ENCODE assay signal across 8 cellular contexts in genomic region chr13:93244141-93244917, GRCh38. TPM values are rescaled to one million over a fixed set of nuclear protein-coding genes. Genes with fewer than 3 reads are reported as not detected.
DNase-seq lines count a peak whose midpoint lies in the region; ATAC-seq and TF ChIP-seq lines count a peak whose summit lies in the region.
"Had no signal": no experiment of that assay in that cellular context is flagged by ENCODE, and none has a peak within 500 bp of the region (broad histone marks: within the 10 kb centered on the region; RNA-seq: fewer than 3 reads in every experiment).

No MANE protein-coding gene starts in this region.

- peaks cover 8 to 22% of the 10 kb centered on the region in 2 donors for H3K9me3 Mint-ChIP-seq in effector memory CD8-positive, alpha-beta T cell

- H3K9me3 ChIP-seq in transverse colon, result peaks cover 1 to 5% of the 10 kb centered on the region in 2 donors

- no peaks in the 10 kb centered on the region for H3K4me1 ChIP-seq in transverse colon
- H3K4me1 ChIP-seq: parathyroid adenoma had no signal

- no peak for TF ChIP-seq POLR2A in transverse colon (IDR thresholded peaks at IDR 0.05)

- H3K36me3 ChIP-seq in transverse colon, result no peaks in the 10 kb centered on the region

- no peak for TF ChIP-seq EP300 in transverse colon (IDR thresholded peaks at IDR 0.05; ENCODE audit: low read depth)

- H3K27me3 Mint-ChIP-seq in effector memory CD8-positive, alpha-beta T cell, result peaks cover 0 to 18% of the 10 kb centered on the region in 2 donors

- no peak overlapping the region for H3K4me3 Mint-ChIP-seq in effector memory CD8-positive, alpha-beta T cell

- H3K4me1 Mint-ChIP-seq in effector memory CD8-positive, alpha-beta T cell (ENCODE audit: low read depth in 2 of 2), result peaks cover 0 to 2% of the 10 kb centered on the region in 2 donors

- intact Hi-C loops in transverse colon (cut with DNase I; ENCODE audit: low total_unique reads), result no loop called here

- no peaks in the 10 kb centered on the region for H3K36me3 Mint-ChIP-seq in effector memory CD8-positive, alpha-beta T cell (ENCODE audit: insufficient read depth)

- peak overlapping the region; percentile 4 to 51 (median 31) for H3K27ac ChIP-seq in transverse colon
- H3K27ac ChIP-seq: parathyroid adenoma had no signal

- TF ChIP-seq CTCF in astrocyte of the spinal cord (IDR thresholded peaks at IDR 0.05; ENCODE audit: low read depth, low read length) (no peak), transverse colon (IDR thresholded peaks at IDR 0.05) (no peak)

- ATAC-seq in HG02798 (IDR thresholded peaks at IDR 0.05; ENCODE audit: poor library complexity, unreplicated experiment) (peak; percentile 82), HG03196 (IDR thresholded peaks at IDR 0.05; ENCODE audit: unreplicated experiment) (no peak)
- ATAC-seq in effector memory CD8-positive, alpha-beta T cell (replicated peaks), result no peak

- DNase-seq in astrocyte of the spinal cord (ENCODE audit: low read depth, low spot score) (peak; percentile 66), kidney tubule cell (ENCODE audit: low spot score) (peak; percentile 82), transverse colon (no peak)
- DNase-seq in activated CD8-positive, alpha-beta memory T cell treated with anti-CD3 and anti-CD28 coated beads for 24 hours, result no peak
- no peak for DNase-seq in effector memory CD8-positive, alpha-beta T cell

- in situ Hi-C loops in astrocyte of the spinal cord (cut with HindIII; ENCODE audit: low sequenced_read_pairs), result loop anchor here (10.0 kb wide), 1 partner anchor 800 kb away; no protein-coding TSS in a partner anchor
- in situ Hi-C loops in transverse colon (cut with MboI; ENCODE audit: low pct_ligation_motif_present in 1 of 4, low pct_unique_long_range_greater_than_20kb in 1 of 4, low sequenced_read_pairs in 3 of 4), result loop anchor here in 1 of 4 donors (25.0 kb wide), 1 partner anchor 1118 kb away; no protein-coding TSS in a partner anchor

- no peaks in the 10 kb centered on the region for H3K27me3 ChIP-seq in transverse colon

- H3K27ac Mint-ChIP-seq in effector memory CD8-positive, alpha-beta T cell, result no peak overlapping the region

- 25 to 56% methylated on average over 6 to 17 of the region's 17 CpGs for WGBS in transverse colon (ENCODE audit: low coverage in 1 of 2), 2 donors

- peak overlapping the region; percentile 23 for H3K4me3 ChIP-seq in astrocyte of the spinal cord (ENCODE audit: low read depth, low read length)
- peak overlapping the region in 2 of 4 donors; percentile 13 to 21 for H3K4me3 ChIP-seq in transverse colon

RNA-seq across cellular contexts. Expression of gene GPC6, which starts 17.7 kb away (rescaled TPM):
- total RNA-seq in transverse colon, result 1 to 10 TPM in 3 of 4 donors, under 1 TPM in 1; 0.75 to 5.7 (median 4.0) TPM

Comparison
In these comparisons a context has a peak if more than half of its experiments do, and no peak if none do; other contexts are left out.
1. DNase-seq: peak in astrocyte of the spinal cord (single experiment) and kidney tubule cell (single experiment); none in transverse colon (single experiment), activated CD8-positive, alpha-beta memory T cell treated with anti-CD3 and anti-CD28 coated beads for 24 hours (single experiment) and effector memory CD8-positive, alpha-beta T cell (0 of 3).